Comparison of ENCODE assay signal across 8 cellular contexts in the genomic region with DNA sequence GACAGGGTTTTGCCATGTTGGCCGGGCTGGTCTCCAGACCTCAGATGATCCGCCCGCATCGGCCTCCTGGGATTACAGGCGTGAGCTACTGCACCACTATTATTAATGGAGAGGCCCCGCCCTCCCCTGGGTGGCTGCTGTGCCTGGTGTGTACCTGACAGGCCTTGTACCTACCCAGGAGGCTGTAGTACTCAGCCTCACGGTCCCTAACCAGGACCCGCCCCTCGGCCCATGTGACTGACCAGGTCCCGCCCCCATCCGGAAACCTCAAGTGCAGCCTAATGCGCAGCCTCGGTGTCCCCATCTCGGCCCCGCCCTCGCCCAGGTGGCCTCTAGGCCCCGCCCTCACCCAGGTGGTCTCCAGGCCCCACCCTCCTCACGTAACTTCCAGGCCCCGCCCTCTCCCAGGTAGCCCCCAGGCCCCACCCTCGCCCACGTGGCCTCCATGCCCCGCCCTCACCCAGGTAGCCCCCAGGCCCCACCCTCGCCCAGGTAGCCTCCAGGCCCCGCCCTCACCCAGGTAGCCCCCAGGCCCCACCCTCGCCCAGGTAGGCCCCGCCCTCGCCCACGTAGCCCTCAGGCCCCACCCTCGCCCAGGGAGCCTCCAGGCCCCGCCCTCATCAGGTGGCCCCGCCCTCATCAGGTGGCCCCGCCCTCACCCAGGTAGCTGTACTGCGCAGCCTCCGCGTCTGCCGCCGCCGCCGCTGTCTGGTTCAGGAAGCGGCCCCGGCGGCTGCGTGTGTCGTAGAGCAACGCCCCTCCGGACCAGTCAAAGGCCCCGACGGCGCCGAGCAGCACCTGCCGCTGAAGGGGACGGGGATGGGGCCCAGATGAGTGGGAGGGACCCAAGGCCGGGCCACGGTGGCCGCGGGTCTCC. TPM values are rescaled to one million over a fixed set of nuclear protein-coding genes. Genes with fewer than 3 reads are reported as not detected.
DNase-seq lines count a peak whose midpoint lies in the region; ATAC-seq and TF ChIP-seq lines count a peak whose summit lies in the region.

No MANE protein-coding gene starts in this region.

- H3K4me3 Mint-ChIP-seq in central memory CD8-positive, alpha-beta T cell = peak overlapping the region; percentile 56

- no peaks in the 10 kb centered on the region for H3K36me3 ChIP-seq in right atrium auricular region

- TF ChIP-seq CTCF in right atrium auricular region (IDR thresholded peaks at IDR 0.05) (no peak), VCaP (conservative IDR thresholded peaks at IDR 0.05) (no peak)

- DNase-seq in Right ventricle myocardium inferior (ENCODE audit: missing footprints) (peak; percentile 86), right atrium auricular region (ENCODE audit: low spot score) (no peak), mucosa of gallbladder (ENCODE audit: low spot score) (peak; percentile 93)
- peak; percentile 59 for DNase-seq in central memory CD8-positive, alpha-beta T cell (ENCODE audit: low spot score in 2 of 2)
- peak; percentile 74 for DNase-seq in stimulated activated naive CD8-positive, alpha-beta T cell treated with anti-CD3 and anti-CD28 coated beads, Interleukin-15, Interleukin-2, amounts not matched to agents 100 U/mL and 50 U/mL, for 24 hours

- H3K27me3 ChIP-seq in right atrium auricular region = no peaks in the 10 kb centered on the region

- H3K36me3 Mint-ChIP-seq in central memory CD8-positive, alpha-beta T cell (ENCODE audit: insufficient read depth) = peaks cover 5% of the 10 kb centered on the region

- no peaks in the 10 kb centered on the region for H3K27me3 Mint-ChIP-seq in central memory CD8-positive, alpha-beta T cell

- H3K27ac Mint-ChIP-seq in central memory CD8-positive, alpha-beta T cell (ENCODE audit: low read depth) = peak overlapping the region; percentile 80

- peaks cover 22% of the 10 kb centered on the region for H3K4me1 Mint-ChIP-seq in central memory CD8-positive, alpha-beta T cell

- H3K9me3 ChIP-seq in right atrium auricular region = peaks cover 0 to 3% of the 10 kb centered on the region in 2 donors

- intact Hi-C loops in Right ventricle myocardium inferior (cut with DNase I) = no loop called here

- H3K9me3 Mint-ChIP-seq in central memory CD8-positive, alpha-beta T cell = no peaks in the 10 kb centered on the region

- H3K27ac ChIP-seq in right atrium auricular region = no peak overlapping the region
- peak overlapping the region; percentile 90 for H3K27ac ChIP-seq in VCaP

- peaks cover 0 to 10% of the 10 kb centered on the region in 2 donors for H3K4me1 ChIP-seq in right atrium auricular region

- peak overlapping the region in 1 of 2 donors; percentile 9 for H3K4me3 ChIP-seq in right atrium auricular region

- ATAC-seq in Right ventricle myocardium inferior = peak; percentile 28
- peak; percentile 86 for ATAC-seq in central memory CD8-positive, alpha-beta T cell (replicated peaks; ENCODE audit: extremely low read depth, poor library complexity, severe bottlenecking)
- ATAC-seq in stimulated activated naive CD8-positive, alpha-beta T cell treated with anti-CD3 and anti-CD28 coated beads, Interleukin-15, Interleukin-2, amounts not matched to agents 100 U/mL and 50 U/mL, for 24 hours = peak; percentile 72
- no peak for ATAC-seq in GM18858 (IDR thresholded peaks at IDR 0.05; ENCODE audit: unreplicated experiment)
- no peak for ATAC-seq in HG03045 (IDR thresholded peaks at IDR 0.05; ENCODE audit: unreplicated experiment)

RNA-seq across cellular contexts. Expression of a gene that starts 31.0 kb away (rescaled TPM):
- total RNA-seq in Right ventricle myocardium inferior = 0.22 TPM
- not detected for total RNA-seq in right atrium auricular region
- total RNA-seq in mucosa of gallbladder = 0.32 TPM

RNA-seq across cellular contexts. Expression of a gene that starts 46.3 kb away (rescaled TPM):
- total RNA-seq in Right ventricle myocardium inferior (17.6 TPM), right atrium auricular region (10 to 100 TPM; 23.4 to 26.1 TPM), mucosa of gallbladder (21.2 TPM)

RNA-seq across cellular contexts. Expression of a gene that starts 58.7 kb away (rescaled TPM):
- 19.4 TPM for total RNA-seq in Right ventricle myocardium inferior
- total RNA-seq in right atrium auricular region = 1 to 10 TPM; 5.4 to 8.1 TPM
- total RNA-seq in mucosa of gallbladder = 2.0 TPM

Comparison
In these comparisons a context has a peak if more than half of its experiments do, and no peak if none do; other contexts are left out.
1. ATAC-seq: peak in Right ventricle myocardium inferior (single experiment), central memory CD8-positive, alpha-beta T cell (single experiment) and stimulated activated naive CD8-positive, alpha-beta T cell treated with anti-CD3 and anti-CD28 coated beads, Interleukin-15, Interleukin-2, amounts not matched to agents 100 U/mL and 50 U/mL, for 24 hours (single experiment); none in GM18858 (single experiment) and HG03045 (single experiment).